Comparison of ENCODE assay signal across 8 cellular contexts in the genomic region with DNA sequence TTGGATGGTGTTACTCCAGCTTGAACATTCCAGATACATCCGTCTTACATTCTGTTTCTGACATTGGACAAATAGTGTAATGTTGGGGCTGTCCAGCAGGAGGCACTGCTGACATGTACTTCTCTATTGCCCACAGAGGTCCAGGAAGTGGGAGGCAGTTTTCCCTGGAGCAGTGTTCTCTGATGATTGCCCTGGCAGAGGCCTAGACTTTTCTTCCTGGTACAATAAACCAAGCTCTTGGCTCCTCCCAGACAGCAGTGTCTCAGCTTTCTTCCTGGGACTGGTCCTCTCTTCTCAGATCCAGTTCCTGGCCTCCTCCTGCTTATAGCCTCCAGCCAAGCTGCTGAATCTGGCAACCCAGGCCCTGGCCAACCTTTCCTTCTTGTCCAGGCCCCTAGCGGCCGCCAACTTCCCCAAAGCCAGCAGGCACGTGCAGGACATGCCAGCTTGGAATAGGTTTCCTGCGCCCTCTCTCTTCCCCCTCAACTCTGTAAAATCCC. TPM values are rescaled to one million over a fixed set of nuclear protein-coding genes. Genes with fewer than 3 reads are reported as not detected.
DNase-seq lines count a peak whose midpoint lies in the region; ATAC-seq and TF ChIP-seq lines count a peak whose summit lies in the region.

No MANE protein-coding gene starts in this region.

- TF ChIP-seq CTCF in AG04450 (IDR thresholded peaks at IDR 0.05; ENCODE audit: low read depth, low read length) = peak; percentile 88
- peak; percentile 79 for TF ChIP-seq CTCF in GM13976 (IDR thresholded peaks at IDR 0.05; ENCODE audit: borderline replicate concordance, control extremely low read depth, extremely low read depth, insufficient read depth, missing control alignments)
- TF ChIP-seq CTCF in right lobe of liver (IDR thresholded peaks at IDR 0.05) = peak; percentile 71 to 95 (median 82)

- H3K4me3 ChIP-seq in AG04450 (ENCODE audit: low read depth, low read length) (no peak overlapping the region), right lobe of liver (no peak overlapping the region)

- TF ChIP-seq POLR2A in right lobe of liver (IDR thresholded peaks at IDR 0.05) = no peak

- WGBS in right lobe of liver (ENCODE audit: insufficient coverage, low coverage, low lambda C conversion rate, missing lambda C conversion rate) = 42% methylated on average over 3 of the region's 5 CpGs

- H3K9me3 ChIP-seq in AG04450 (ENCODE audit: control insufficient read depth, insufficient read depth, low read length) (no peaks in the 10 kb centered on the region), right lobe of liver (no peaks in the 10 kb centered on the region)

- intact Hi-C loops in right lobe of liver (cut with DNase I) = loop anchor here (5.0 kb wide), 1 partner anchor 190 kb away; no protein-coding TSS in a partner anchor

- H3K27ac ChIP-seq in AG04450 (ENCODE audit: low read depth, low read length) (no peak overlapping the region), right lobe of liver (no peak overlapping the region)

- H3K4me1 ChIP-seq in right lobe of liver = peaks cover 0 to 14% (median 0%) of the 10 kb centered on the region in 4 donors

- H3K27me3 ChIP-seq in AG04450 (ENCODE audit: control insufficient read depth, insufficient read depth, low read length) (peaks cover 8% of the 10 kb centered on the region), right lobe of liver (no peaks in the 10 kb centered on the region)

- DNase-seq in AG04450 (ENCODE audit: low read depth, low spot score) (peak; percentile 69), GM13976 (ENCODE audit: low spot score) (peak; percentile 66), NCI-H2227 (lab: John Stamatoyannopoulos, UW; ENCODE audit: unreplicated experiment) (peak; percentile 74), ecto neural progenitor cell (ENCODE audit: low spot score) (peak; percentile 85), right lobe of liver (peak; percentile 72 to 85 (median 72))
- DNase-seq in activated CD4-positive, alpha-beta T cell treated with anti-CD3 and anti-CD28 coated beads, Interleukin-2, amount 50 U/mL, for 4 hours = peak; percentile 45 to 49
- peak in 2 of 3 donors; percentile 39 to 41 for DNase-seq in stimulated activated CD4-positive, alpha-beta T cell treated with anti-CD3 and anti-CD28 coated beads, TNF-alpha, amount 100 ng/mL, for 48 hours (ENCODE audit: low read depth in 3 of 3)

- CTCF ChIA-PET in AG04450 (lab: Charles Lee) = interaction anchor here (0.5 to 6.6 kb wide), 56 partner anchors 9 to 485 kb away, joined by 3 to 659 read pairs (median 5); a partner anchor contains a TSS

- ATAC-seq in right lobe of liver = peak; percentile 88 to 93 (median 90)
- no peak for ATAC-seq in HG03045 (IDR thresholded peaks at IDR 0.05; ENCODE audit: unreplicated experiment)

- in situ Hi-C loops in GM13976 (cut with MboI; ENCODE audit: low sequenced_read_pairs, unreplicated experiment) = loop anchor here (5.0 kb wide), 1 partner anchor 190 kb away; no protein-coding TSS in a partner anchor

- no peaks in the 10 kb centered on the region for H3K36me3 ChIP-seq in right lobe of liver

- POLR2A ChIA-PET in AG04450 (lab: Yijun Ruan, JAX) = interaction anchor here (1.0 to 1.5 kb wide), 2 partner anchors 189 to 191 kb away, joined by 4 to 7 read pairs; no protein-coding TSS in a partner anchor

RNA-seq across cellular contexts. Expression of a gene that starts 14.9 kb away (rescaled TPM):
- polyA plus RNA-seq in AG04450 (2011; rRNA removed) = not detected in 2 replicates
- polyA minus RNA-seq in AG04450 (2011; rRNA and poly(A)+ RNA removed) = not detected in 2 replicates
- total RNA-seq in right lobe of liver = 1 to 10 TPM; 3.4 to 8.3 (median 4.0) TPM

RNA-seq across cellular contexts. Expression of a gene that starts 59.1 kb away (rescaled TPM):
- not detected in 2 replicates for polyA plus RNA-seq in AG04450 (2011; rRNA removed)
- not detected in 2 replicates for polyA minus RNA-seq in AG04450 (2011; rRNA and poly(A)+ RNA removed)
- 1 to 10 TPM; 1.8 to 4.5 (median 2.8) TPM for total RNA-seq in right lobe of liver
